ENCODE assay signal across 8 cellular contexts in the genomic region with DNA sequence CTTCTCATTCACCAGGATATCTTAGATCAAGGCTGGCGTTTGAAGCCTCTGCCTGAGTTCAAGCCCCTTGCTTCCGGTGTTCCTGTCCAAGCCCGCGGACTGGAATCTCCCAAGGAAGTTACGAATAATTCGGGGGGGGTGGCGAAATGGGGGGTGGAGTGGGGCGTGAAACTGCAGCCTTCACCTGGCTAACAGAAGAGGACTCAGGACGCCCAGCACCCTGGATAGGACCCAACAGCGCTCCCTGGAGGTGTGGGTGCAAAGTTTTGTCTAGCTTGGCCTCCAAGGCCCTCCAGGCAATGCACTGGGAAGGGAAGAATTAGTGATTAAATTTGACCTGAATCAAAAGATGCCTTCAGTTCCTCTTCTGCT. TPM values are rescaled to one million over a fixed set of nuclear protein-coding genes. Genes with fewer than 3 reads are reported as not detected.
DNase-seq lines count a peak whose midpoint lies in the region; ATAC-seq and TF ChIP-seq lines count a peak whose summit lies in the region.

No MANE protein-coding gene starts in this region.

- peak overlapping the region; percentile 77 to 89 for H3K27ac ChIP-seq in mucosa of rectum (ENCODE audit: low read depth in 2 of 2, low read length in 2 of 2)

- no peaks in the 10 kb centered on the region for H3K36me3 ChIP-seq in mucosa of rectum (ENCODE audit: control insufficient read depth in 2 of 2, insufficient read depth in 2 of 2, low read length in 2 of 2)

- H3K9me3 Mint-ChIP-seq in activated CD8-positive, alpha-beta memory T cell treated with anti-CD3 and anti-CD28 coated beads, Interleukin-2, amount 10 ng/mL, durations not matched to agents 7 days and 5 days (ENCODE audit: low read depth), result no peaks in the 10 kb centered on the region
- no peaks in the 10 kb centered on the region for H3K9me3 Mint-ChIP-seq in endothelial cell (ENCODE audit: unreplicated experiment)

- H3K36me3 Mint-ChIP-seq in activated CD8-positive, alpha-beta memory T cell treated with anti-CD3 and anti-CD28 coated beads, Interleukin-2, amount 10 ng/mL, durations not matched to agents 7 days and 5 days, result peaks cover 2% of the 10 kb centered on the region
- no peaks in the 10 kb centered on the region for H3K36me3 Mint-ChIP-seq in endothelial cell (ENCODE audit: low read depth, unreplicated experiment)

- H3K4me1 ChIP-seq in mucosa of rectum (ENCODE audit: control insufficient read depth in 2 of 2, insufficient read depth in 2 of 2, low read length in 2 of 2), result peaks cover 3 to 6% of the 10 kb centered on the region in 2 donors

- no peaks in the 10 kb centered on the region for H3K9me3 ChIP-seq in mucosa of rectum (ENCODE audit: control insufficient read depth in 2 of 2, low read length in 2 of 2)

- H3K27ac Mint-ChIP-seq in activated CD8-positive, alpha-beta memory T cell treated with anti-CD3 and anti-CD28 coated beads, Interleukin-2, amount 10 ng/mL, durations not matched to agents 7 days and 5 days, result peak overlapping the region; percentile 88
- peak overlapping the region; percentile 93 for H3K27ac Mint-ChIP-seq in endothelial cell (ENCODE audit: unreplicated experiment)

- ATAC-seq in HG03103 (IDR thresholded peaks at IDR 0.05; ENCODE audit: low read depth, unreplicated experiment) (peak; percentile 35), HG03045 (IDR thresholded peaks at IDR 0.05; ENCODE audit: unreplicated experiment) (no peak)
- peak; percentile 48 for ATAC-seq in activated CD8-positive, alpha-beta memory T cell treated with anti-CD3 and anti-CD28 coated beads, Interleukin-2, amount 10 ng/mL, durations not matched to agents 7 days and 5 days

- H3K4me3 Mint-ChIP-seq in activated CD8-positive, alpha-beta memory T cell treated with anti-CD3 and anti-CD28 coated beads, Interleukin-2, amount 10 ng/mL, durations not matched to agents 7 days and 5 days, result peak overlapping the region; percentile 94
- peak overlapping the region; percentile 95 for H3K4me3 Mint-ChIP-seq in endothelial cell (ENCODE audit: unreplicated experiment)

- peaks cover 12% of the 10 kb centered on the region for H3K27me3 Mint-ChIP-seq in activated CD8-positive, alpha-beta memory T cell treated with anti-CD3 and anti-CD28 coated beads, Interleukin-2, amount 10 ng/mL, durations not matched to agents 7 days and 5 days
- H3K27me3 Mint-ChIP-seq in endothelial cell (ENCODE audit: unreplicated experiment), result peaks cover 17% of the 10 kb centered on the region

- peak overlapping the region; percentile 72 to 85 for H3K4me3 ChIP-seq in mucosa of rectum (ENCODE audit: low read length in 2 of 2)

- peaks cover 34% of the 10 kb centered on the region for H3K4me1 Mint-ChIP-seq in activated CD8-positive, alpha-beta memory T cell treated with anti-CD3 and anti-CD28 coated beads, Interleukin-2, amount 10 ng/mL, durations not matched to agents 7 days and 5 days
- H3K4me1 Mint-ChIP-seq in endothelial cell (ENCODE audit: unreplicated experiment), result peaks cover 24% of the 10 kb centered on the region

- peak; percentile 66 for TF ChIP-seq CTCF in endothelial cell (IDR thresholded peaks at IDR 0.05; ENCODE audit: unreplicated experiment)

- DNase-seq in Daoy (ENCODE audit: low read depth) (peak; percentile 82), NCI-H82 treated with DMSO at 0.1 percent for 48 hours (lab: John Stamatoyannopoulos, UW; ENCODE audit: unreplicated experiment) (peak; percentile 42), endothelial cell (ENCODE audit: low spot score) (peak; percentile 77)
- peak; percentile 87 for DNase-seq in activated CD8-positive, alpha-beta memory T cell treated with anti-CD3 and anti-CD28 coated beads, Interleukin-2, amount 10 ng/mL, durations not matched to agents 7 days and 5 days
- DNase-seq in stimulated activated CD8-positive, alpha-beta memory T cell treated with anti-CD3 and anti-CD28 coated beads, Interleukin-4, amount 100 ng/mL, for 4 hours (ENCODE audit: low read depth in 2 of 2, low spot score in 1 of 2), result peak; percentile 66 to 73

- H3K9ac ChIP-seq in mucosa of rectum (ENCODE audit: low read depth in 1 of 2, low read length in 2 of 2), result peak overlapping the region; percentile 71 to 89

- CTCF ChIA-PET in activated CD8-positive, alpha-beta memory T cell treated with anti-CD3 and anti-CD28 coated beads, Interleukin-2, amount 10 ng/mL, durations not matched to agents 7 days and 5 days (lab: Charles Lee), result interaction anchor here (0.7 to 4.2 kb wide), 43 partner anchors 8 to 886 kb away, joined by 3 to 42 read pairs (median 4); no protein-coding TSS in a partner anchor

- H3K27me3 ChIP-seq in mucosa of rectum (ENCODE audit: control insufficient read depth in 2 of 2, insufficient read depth in 2 of 2, low read length in 2 of 2), result peaks cover 0 to 17% of the 10 kb centered on the region in 2 donors

RNA-seq across cellular contexts. Expression of gene TRIB2, which starts 0.9 kb away (rescaled TPM):
- 17.4 and 19.0 TPM in 2 replicates for total RNA-seq in Daoy (2014; rRNA removed; shearing (Covaris generic))
- 10 to 100 TPM; 14.3 to 28.5 TPM for total RNA-seq in activated CD8-positive, alpha-beta memory T cell treated with anti-CD3 and anti-CD28 coated beads, Interleukin-2, amount 10 ng/mL, durations not matched to agents 7 days and 5 days
- 10.1 TPM for total RNA-seq in endothelial cell (ENCODE audit: unreplicated experiment)
